35 cellular contexts compared by ENCODE assay signal in genomic region chr6:71298459-71298858, GRCh38.
"Had no signal": no experiment of that assay in that cellular context is flagged by ENCODE, and none has a peak within 500 bp of the region (broad histone marks: within the 10 kb centered on the region; RNA-seq: fewer than 3 reads in every experiment).

No MANE protein-coding gene starts in this region.

- H3K4me1 ChIP-seq: ascending aorta, Peyer's patch had no signal

- ATAC-seq: activated CD8-positive, alpha-beta memory T cell treated with anti-CD3 and anti-CD28 coated beads, Interleukin-2, amount 10 ng/mL, durations not matched to agents 7 days and 5 days; PC-3; Right ventricle myocardium inferior had no signal

- H3K4me1 Mint-ChIP-seq: activated B cell treated with CpG ODN at 0.5 μM for 24 hours; activated CD8-positive, alpha-beta memory T cell treated with anti-CD3 and anti-CD28 coated beads, Interleukin-2, amount 10 ng/mL, durations not matched to agents 7 days and 5 days; activated naive CD4-positive, alpha-beta T cell treated with anti-CD3 and anti-CD28 coated beads, Interleukin-2, amount 50 U/mL, for 24 hours had no signal

- H3K9me3 Mint-ChIP-seq: activated B cell treated with CpG ODN at 0.5 μM for 24 hours; activated CD4-positive, alpha-beta memory T cell treated with anti-CD3 and anti-CD28 coated beads for 36 hours; activated naive CD4-positive, alpha-beta T cell treated with anti-CD3 and anti-CD28 coated beads, Interleukin-2, amount 50 U/mL, for 24 hours; activated naive CD8-positive, alpha-beta T cell treated with anti-CD3 and anti-CD28 coated beads, Interleukin-2, amount 10 ng/mL, durations not matched to agents 7 days and 5 days; central memory CD8-positive, alpha-beta T cell; T-helper 1 cell treated with Interleukin-12 subunit alpha and Interleukin-12 subunit beta and Interleukin-4 antibody, amounts not matched to agents 30 μg/mL and 1 μg/mL, for 36 hours; T-helper 2 cell treated with Interferon-gamma antibody and Interleukin-4, amounts not matched to agents 5 μg/mL and 100 μg/mL, for 36 hours had no signal

- H3K9me3 ChIP-seq: ascending aorta, MG63, Peyer's patch had no signal

- H3K4me3 ChIP-seq: ascending aorta, cardiac muscle cell, MG63, Peyer's patch had no signal

- H3K27me3 Mint-ChIP-seq: activated B cell treated with CpG ODN at 0.5 μM for 24 hours; activated CD4-positive, alpha-beta memory T cell treated with anti-CD3 and anti-CD28 coated beads for 36 hours; activated CD8-positive, alpha-beta memory T cell treated with anti-CD3 and anti-CD28 coated beads, Interleukin-2, amount 10 ng/mL, durations not matched to agents 7 days and 5 days; activated naive CD4-positive, alpha-beta T cell treated with anti-CD3 and anti-CD28 coated beads, Interleukin-2, amount 50 U/mL, for 24 hours; activated naive CD8-positive, alpha-beta T cell treated with anti-CD3 and anti-CD28 coated beads, Interleukin-2, amount 10 ng/mL, durations not matched to agents 7 days and 5 days; central memory CD8-positive, alpha-beta T cell had no signal

- DNase-seq: activated B cell treated with CpG ODN at 0.5 μM for 24 hours; activated CD4-positive, alpha-beta memory T cell treated with anti-CD3 and anti-CD28 coated beads for 36 hours; activated CD4-positive, alpha-beta T cell treated with anti-CD3 and anti-CD28 coated beads for 4 hours; activated CD4-positive, alpha-beta T cell treated with anti-CD3 and anti-CD28 coated beads, Interleukin-2, amount 50 U/mL, for 1 hour; activated CD4-positive, CD25-positive, alpha-beta regulatory T cell treated with anti-CD3 and anti-CD28 coated beads, Interleukin-2, amount 50 U/mL, for 72 hours; activated CD8-positive, alpha-beta memory T cell treated with anti-CD3 and anti-CD28 coated beads for 24 hours; activated CD8-positive, alpha-beta memory T cell treated with anti-CD3 and anti-CD28 coated beads, Interleukin-2, amount 10 ng/mL, durations not matched to agents 7 days and 5 days; activated CD8-positive, alpha-beta memory T cell treated with anti-CD3 and anti-CD28 coated beads, Interleukin-2, amount 50 U/mL, for 48 hours; activated effector memory CD4-positive, alpha-beta T cell treated with anti-CD3 and anti-CD28 coated beads, Interleukin-2, amount 50 U/mL, for 16 hours; activated naive CD4-positive, alpha-beta T cell; activated naive CD8-positive, alpha-beta T cell treated with anti-CD3 and anti-CD28 coated beads, Interleukin-2, amount 10 ng/mL, durations not matched to agents 7 days and 5 days; activated T-cell treated with anti-CD3 and anti-CD28 coated beads, Interleukin-2, amount 50 U/mL, for 48 hours; amygdala; Kasumi-1; KG1; MG63; NCI-H1048; NCI-H1105 treated with DMSO at 0.1 percent for 48 hours; NCI-H1436; NCI-H1694; NCI-H1930; NCI-H2081 treated with DMSO at 0.1 percent for 48 hours; NCI-H345; NCI-H524 treated with DMSO at 0.1 percent for 48 hours; PC-3; Peyer's patch; RPMI8226; SIG-M5 had no signal

- H3K27ac ChIP-seq: ascending aorta, cardiac muscle cell, Peyer's patch had no signal

- H3K27ac Mint-ChIP-seq: activated B cell treated with CpG ODN at 0.5 μM for 24 hours; activated CD4-positive, alpha-beta memory T cell treated with anti-CD3 and anti-CD28 coated beads for 36 hours; activated naive CD4-positive, alpha-beta T cell treated with anti-CD3 and anti-CD28 coated beads, Interleukin-2, amount 50 U/mL, for 24 hours; activated naive CD8-positive, alpha-beta T cell treated with anti-CD3 and anti-CD28 coated beads, Interleukin-2, amount 10 ng/mL, durations not matched to agents 7 days and 5 days; T-helper 1 cell treated with Interleukin-12 subunit alpha and Interleukin-12 subunit beta and Interleukin-4 antibody, amounts not matched to agents 30 μg/mL and 1 μg/mL, for 36 hours; T-helper 2 cell treated with Interferon-gamma antibody and Interleukin-4, amounts not matched to agents 5 μg/mL and 100 μg/mL, for 36 hours had no signal

- H3K4me3 Mint-ChIP-seq: activated B cell treated with CpG ODN at 0.5 μM for 24 hours; activated CD4-positive, alpha-beta memory T cell treated with anti-CD3 and anti-CD28 coated beads for 36 hours; activated CD8-positive, alpha-beta memory T cell treated with anti-CD3 and anti-CD28 coated beads, Interleukin-2, amount 10 ng/mL, durations not matched to agents 7 days and 5 days; activated naive CD4-positive, alpha-beta T cell treated with anti-CD3 and anti-CD28 coated beads, Interleukin-2, amount 50 U/mL, for 24 hours; activated naive CD8-positive, alpha-beta T cell treated with anti-CD3 and anti-CD28 coated beads, Interleukin-2, amount 10 ng/mL, durations not matched to agents 7 days and 5 days; central memory CD8-positive, alpha-beta T cell; T-helper 1 cell treated with Interleukin-12 subunit alpha and Interleukin-12 subunit beta and Interleukin-4 antibody, amounts not matched to agents 30 μg/mL and 1 μg/mL, for 36 hours; T-helper 2 cell treated with Interferon-gamma antibody and Interleukin-4, amounts not matched to agents 5 μg/mL and 100 μg/mL, for 36 hours had no signal

- H3K27me3 ChIP-seq: ascending aorta, cardiac muscle cell, MG63, Peyer's patch had no signal

- H3K36me3 ChIP-seq: cardiac muscle cell had no signal
